Comparison of ENCODE assay signal across 33 cellular contexts in genomic region chr1:18883079-18883478, GRCh38. TPM values are rescaled to one million over a fixed set of nuclear protein-coding genes. Genes with fewer than 3 reads are reported as not detected.
"Had no signal": no experiment of that assay in that cellular context is flagged by ENCODE, and none has a peak within 500 bp of the region (broad histone marks: within the 10 kb centered on the region; RNA-seq: fewer than 3 reads in every experiment).

No MANE protein-coding gene starts in this region.

- H3K27ac Mint-ChIP-seq: naive thymus-derived CD4-positive, alpha-beta T cell; natural killer cell; nephron; neural progenitor cell; stimulated activated memory B cell treated with anti-CD40 and anti-IgM and Interleukin-4, amounts not matched to agents 10 μg/mL and 1 μg/mL and 100 μg/mL, for 72 hours; type B pancreatic cell had no signal

- H3K9me3 Mint-ChIP-seq: naive thymus-derived CD4-positive, alpha-beta T cell; natural killer cell; nephron; neural progenitor cell; stimulated activated memory B cell treated with anti-CD40 and anti-IgM and Interleukin-4, amounts not matched to agents 10 μg/mL and 1 μg/mL and 100 μg/mL, for 72 hours; stimulated activated naive CD8-positive, alpha-beta T cell treated with anti-CD3 and anti-CD28 coated beads, Interleukin-15, amount 100 ng/mL, for 72 hours; type B pancreatic cell had no signal

- H3K4me3 ChIP-seq: neural progenitor cell, pancreas, prostate gland, skin epidermis, smooth muscle cell, spleen, suprapubic skin, testis, tibial artery, transverse colon, upper lobe of right lung, uterus had no signal

- DNase-seq: naive thymus-derived CD4-positive, alpha-beta T cell; natural killer cell; right cardiac atrium; spleen; stimulated activated CD4-positive, alpha-beta T cell treated with anti-CD3 and anti-CD28 coated beads, Interleukin-12 subunit alpha, Interleukin-12 subunit beta, amount 100 ng/mL, for 4 hours; stimulated activated CD4-positive, alpha-beta T cell treated with anti-CD3 and anti-CD28 coated beads, Interleukin-1b, Interleukin-23, amount 100 ng/mL, for 48 hours; stimulated activated CD4-positive, alpha-beta T cell treated with anti-CD3 and anti-CD28 coated beads, Interleukin-4, amount 100 ng/mL, for 1 hour; stimulated activated CD4-positive, alpha-beta T cell treated with anti-CD3 and anti-CD28 coated beads, Interleukin-4, amount 100 ng/mL, for 4 hours; stimulated activated CD8-positive, alpha-beta memory T cell treated with anti-CD3 and anti-CD28 coated beads, Interleukin-4, amount 100 ng/mL, for 48 hours; stimulated activated naive CD4-positive, alpha-beta T cell; stimulated activated naive CD8-positive, alpha-beta T cell treated with anti-CD3 and anti-CD28 coated beads, Interleukin-15, amount 100 ng/mL, for 72 hours; stimulated activated naive CD8-positive, alpha-beta T cell treated with anti-CD3 and anti-CD28 coated beads, Interleukin-15, Interleukin-2, amounts not matched to agents 100 U/mL and 50 U/mL, for 24 hours; tibial artery; transverse colon; upper lobe of right lung; uterus had no signal

- H3K4me1 ChIP-seq: pancreas, spleen, tibial artery, transverse colon, upper lobe of right lung, uterus had no signal

- H3K4me3 Mint-ChIP-seq: naive thymus-derived CD4-positive, alpha-beta T cell; natural killer cell; nephron; neural progenitor cell; stimulated activated memory B cell treated with anti-CD40 and anti-IgM and Interleukin-4, amounts not matched to agents 10 μg/mL and 1 μg/mL and 100 μg/mL, for 72 hours; stimulated activated naive CD8-positive, alpha-beta T cell treated with anti-CD3 and anti-CD28 coated beads, Interleukin-15, amount 100 ng/mL, for 72 hours; type B pancreatic cell had no signal

- H3K4me2 ChIP-seq: neural progenitor cell, smooth muscle cell had no signal

- H2AFZ ChIP-seq: neural progenitor cell had no signal

- H3K4me1 Mint-ChIP-seq: naive thymus-derived CD4-positive, alpha-beta T cell; natural killer cell; neural progenitor cell; stimulated activated memory B cell treated with anti-CD40 and anti-IgM and Interleukin-4, amounts not matched to agents 10 μg/mL and 1 μg/mL and 100 μg/mL, for 72 hours; stimulated activated naive CD8-positive, alpha-beta T cell treated with anti-CD3 and anti-CD28 coated beads, Interleukin-15, amount 100 ng/mL, for 72 hours had no signal

- ATAC-seq: naive thymus-derived CD4-positive, alpha-beta T cell; natural killer cell; right cardiac atrium; sciatic nerve; stimulated activated memory B cell treated with anti-CD40 and anti-IgM and Interleukin-4, amounts not matched to agents 10 μg/mL and 1 μg/mL and 100 μg/mL, for 72 hours; stimulated activated naive CD8-positive, alpha-beta T cell treated with anti-CD3 and anti-CD28 coated beads, Interleukin-15, amount 100 ng/mL, for 72 hours; stimulated activated naive CD8-positive, alpha-beta T cell treated with anti-CD3 and anti-CD28 coated beads, Interleukin-15, Interleukin-2, amounts not matched to agents 100 U/mL and 50 U/mL, for 24 hours; upper lobe of right lung had no signal

- H3K27me3 ChIP-seq: neural progenitor cell, neutrophil, pancreas, spleen, suprapubic skin, testis, tibial artery, transverse colon, upper lobe of right lung, uterus had no signal

- H3K36me3 Mint-ChIP-seq: naive thymus-derived CD4-positive, alpha-beta T cell; natural killer cell; neural progenitor cell; type B pancreatic cell had no signal

- H3K27ac ChIP-seq: neural progenitor cell, neutrophil, pancreas, prostate gland, spleen, testis, tibial artery, transverse colon, upper lobe of right lung, uterus had no signal

- H3K27me3 Mint-ChIP-seq: naive thymus-derived CD4-positive, alpha-beta T cell; stimulated activated memory B cell treated with anti-CD40 and anti-IgM and Interleukin-4, amounts not matched to agents 10 μg/mL and 1 μg/mL and 100 μg/mL, for 72 hours; stimulated activated naive CD8-positive, alpha-beta T cell treated with anti-CD3 and anti-CD28 coated beads, Interleukin-15, amount 100 ng/mL, for 72 hours; type B pancreatic cell had no signal

- H3K9me3 ChIP-seq: neutrophil, pancreas, prostate gland, spleen, suprapubic skin, testis, tibial artery, transverse colon, upper lobe of right lung, uterus had no signal

- H3K9ac ChIP-seq: neural progenitor cell had no signal

- H3K36me3 ChIP-seq: neural progenitor cell, pancreas, prostate gland, transverse colon, uterus had no signal

RNA-seq across cellular contexts. Expression of gene TAS1R2, which starts 23.6 kb away (rescaled TPM):
- total RNA-seq: naive thymus-derived CD4-positive, alpha-beta T cell; natural killer cell; omental fat pad; pancreas; posterior vena cava; prostate gland; renal cortical epithelial cell; right cardiac atrium; sciatic nerve; smooth muscle cell; spleen; transverse colon; upper lobe of right lung; urinary bladder had no signal
- polyA plus RNA-seq: naive thymus-derived CD4-positive, alpha-beta T cell; neural cell; pancreas; right cardiac atrium; smooth muscle cell; spleen; urinary bladder had no signal
